16 cellular contexts compared by ENCODE assay signal in genomic region chr10:77842652-77843212, GRCh38.
DNase-seq lines count a peak whose midpoint lies in the region; ATAC-seq and TF ChIP-seq lines count a peak whose summit lies in the region.
"Had no signal": no experiment of that assay in that cellular context is flagged by ENCODE, and none has a peak within 500 bp of the region (broad histone marks: within the 10 kb centered on the region; RNA-seq: fewer than 3 reads in every experiment).

No MANE protein-coding gene starts in this region.

- no peaks in the 10 kb centered on the region for H3F3A ChIP-seq in GM23338 (replicated peaks; ENCODE audit: low read depth)

- no peaks in the 10 kb centered on the region; the same call in 1 of the 2 replicates for H3K36me3 ChIP-seq in GM23338 (ENCODE audit: insufficient read depth)
- H3K36me3 ChIP-seq in sigmoid colon, result peaks cover 11 to 55% (median 29%) of the 10 kb centered on the region in 4 donors
- H3K36me3 ChIP-seq in heart left ventricle, result peaks cover 0 to 57% (median 26%) of the 10 kb centered on the region in 9 donors
- peaks cover 31% of the 10 kb centered on the region for H3K36me3 ChIP-seq in MG63

- H3K9me3 ChIP-seq in sigmoid colon (no peaks in the 10 kb centered on the region), heart left ventricle (no peaks in the 10 kb centered on the region), MG63 (no peaks in the 10 kb centered on the region)

- H3K4me3 Mint-ChIP-seq in GM23338, result no peak overlapping the region
- H3K4me3 Mint-ChIP-seq in activated T-helper 17 cell treated with anti-CD3 and anti-CD28 coated beads, Interleukin-2, amount 50 U/mL, for 72 hours, result no peak overlapping the region

- H3K27me3 ChIP-seq in GM23338 (ENCODE audit: insufficient read depth) (no peaks in the 10 kb centered on the region), sigmoid colon (no peaks in the 10 kb centered on the region), heart left ventricle (no peaks in the 10 kb centered on the region), MG63 (no peaks in the 10 kb centered on the region)

- intact Hi-C loops in sigmoid colon (cut with DNase I) (no loop called here), heart left ventricle (cut with DNase I) (loop anchor here in 3 of 10 donors (5.0 to 10.0 kb wide), 4 partner anchors 132 to 182 kb away; partner anchors contain the start of gene POLR3A (in 1 of the 3))

- H4K20me1 ChIP-seq in GM23338 (replicated peaks; ENCODE audit: insufficient read depth), result no peaks in the 10 kb centered on the region; the same call in 1 of the 2 replicates

- H3K27me3 Mint-ChIP-seq in GM23338 (ENCODE audit: insufficient read depth, low read depth, poor library complexity), result peaks cover 14% of the 10 kb centered on the region
- H3K27me3 Mint-ChIP-seq in activated T-helper 17 cell treated with anti-CD3 and anti-CD28 coated beads, Interleukin-2, amount 50 U/mL, for 72 hours, result no peaks in the 10 kb centered on the region

- TF ChIP-seq POLR2A in sigmoid colon (IDR thresholded peaks at IDR 0.05) (no peak), heart left ventricle (IDR thresholded peaks at IDR 0.05) (no peak)

- TF ChIP-seq CTCF in GM23338 (conservative IDR thresholded peaks at IDR 0.05; ENCODE audit: low read depth in 2 of 2) (no peak), sigmoid colon (IDR thresholded peaks at IDR 0.05) (no peak), heart left ventricle (IDR thresholded peaks at IDR 0.05) (no peak)

- peaks cover 41% of the 10 kb centered on the region for H3K4me1 Mint-ChIP-seq in GM23338
- H3K4me1 Mint-ChIP-seq in activated T-helper 17 cell treated with anti-CD3 and anti-CD28 coated beads, Interleukin-2, amount 50 U/mL, for 72 hours, result no peaks in the 10 kb centered on the region

- no peak for ATAC-seq in GM23338
- ATAC-seq in activated T-helper 17 cell treated with anti-CD3 and anti-CD28 coated beads, Interleukin-2, amount 50 U/mL, for 72 hours (replicated peaks), result peak; percentile 47
- ATAC-seq in heart left ventricle, result no peak
- ATAC-seq in HG03108 (IDR thresholded peaks at IDR 0.05; ENCODE audit: unreplicated experiment), result no peak
- ATAC-seq: GM12878 had no signal

- in situ Hi-C loops in KBM-7 (cut with MboI; ENCODE audit: low pct_unique_long_range_greater_than_20kb, low sequenced_read_pairs), result no loop called here

- peak overlapping the region; percentile 31; the same call in 1 of the 2 replicates for H3K27ac Mint-ChIP-seq in GM23338
- no peak overlapping the region for H3K27ac Mint-ChIP-seq in activated T-helper 17 cell treated with anti-CD3 and anti-CD28 coated beads, Interleukin-2, amount 50 U/mL, for 72 hours

- no peak overlapping the region for H2AFZ ChIP-seq in GM23338

- 91 to 92% methylated on average over 5 of the region's 5 CpGs for WGBS in sigmoid colon, 2 donors
- 95 to 97% (median 96%) methylated on average over 5 of the region's 5 CpGs for WGBS in heart left ventricle, 4 donors

- no peaks in the 10 kb centered on the region; the same call in 2 of the 3 replicates for H3K9me3 Mint-ChIP-seq in GM23338
- H3K9me3 Mint-ChIP-seq in activated T-helper 17 cell treated with anti-CD3 and anti-CD28 coated beads, Interleukin-2, amount 50 U/mL, for 72 hours, result no peaks in the 10 kb centered on the region

- no peaks in the 10 kb centered on the region for H3K79me2 ChIP-seq in GM23338 (replicated peaks; ENCODE audit: insufficient read depth)

- no peak overlapping the region for H3K27ac ChIP-seq in GM23338 (ENCODE audit: low read depth)
- peak overlapping the region in 3 of 4 donors; percentile 81 to 88 (median 81) for H3K27ac ChIP-seq in sigmoid colon
- H3K27ac ChIP-seq in heart left ventricle, result peak overlapping the region in 1 of 12 donors; percentile 83

- H3K9me2 ChIP-seq in GM23338 (ENCODE audit: insufficient read depth), result no peaks in the 10 kb centered on the region

- no peak for DNase-seq in GM23338 (ENCODE audit: low spot score)
- DNase-seq in kidney tubule cell (ENCODE audit: low spot score), result peak; percentile 37
- no peak for DNase-seq in sigmoid colon
- no peak for DNase-seq in heart left ventricle
- DNase-seq in MG63, result no peak
- no peak for DNase-seq in KBM-7
- DNase-seq: C1 segment of cervical spinal cord, DMS 273 treated with DMSO at 0.1 percent for 48 hours, GDM1, NCI-H187, NCI-H446, NCI-H69, SHP77 had no signal

- no peak overlapping the region for H3K4me2 ChIP-seq in GM23338

- H3K4me1 ChIP-seq in GM23338 (ENCODE audit: insufficient read depth), result peaks cover 7% of the 10 kb centered on the region; the same call in 1 of the 2 replicates
- peaks cover 0 to 64% (median 57%) of the 10 kb centered on the region in 4 donors for H3K4me1 ChIP-seq in sigmoid colon
- H3K4me1 ChIP-seq in heart left ventricle, result peaks cover 0 to 30% (median 11%) of the 10 kb centered on the region in 12 donors

- peaks cover 50% of the 10 kb centered on the region for H3K36me3 Mint-ChIP-seq in GM23338 (ENCODE audit: low read depth)
- H3K36me3 Mint-ChIP-seq in activated T-helper 17 cell treated with anti-CD3 and anti-CD28 coated beads, Interleukin-2, amount 50 U/mL, for 72 hours (ENCODE audit: low read depth), result no peaks in the 10 kb centered on the region

- H3K4me3 ChIP-seq in GM23338 (no peak overlapping the region), sigmoid colon (no peak overlapping the region), heart left ventricle (no peak overlapping the region), MG63 (no peak overlapping the region)
- H3K4me3 ChIP-seq: GM12878 had no signal

- no peak for TF ChIP-seq EP300 in sigmoid colon (IDR thresholded peaks at IDR 0.05)

TF ChIP-seq in GM23338, 12 proteins besides CTCF, POLR2A, EP300 and RAD21:
- TF ChIP-seq ZNF114 (CRISPR knock-in tag; IDR thresholded peaks at IDR 0.05), result no peak
- TF ChIP-seq EZH2phosphoT487 (IDR thresholded peaks at IDR 0.05; ENCODE audit: unreplicated experiment), result peak; percentile 33
- no peak for TF ChIP-seq STAT1 (IDR thresholded peaks at IDR 0.05; ENCODE audit: unreplicated experiment)
- no peak for TF ChIP-seq CREB1 (CRISPR knock-in tag; IDR thresholded peaks at IDR 0.05; ENCODE audit: low read depth)
